Comparison of ENCODE assay signal across 4 cellular contexts in genomic region chr9:101648493-101648892, GRCh38.
A peak's percentile ranks its signal among the peaks of the same experiment; 100 is the strongest.
TF ChIP-seq lines count a peak whose summit lies in the region.

No MANE protein-coding gene starts in this region.

TF ChIP-seq in HepG2, 621 proteins besides CTCF, POLR2A, EP300 and RAD21:
- TF ChIP-seq MAFF (IDR thresholded peaks at IDR 0.05; ENCODE audit: low read depth, low read length) (peak; percentile 83), ZFP62 (CRISPR knock-in tag; IDR thresholded peaks at IDR 0.05) (no peak), MAFK (conservative IDR thresholded peaks at IDR 0.05 in 1 of 2, IDR thresholded peaks at IDR 0.05 in 1 of 2; ENCODE audit: low read length in 2 of 2) (peak; percentile 76 to 84)

TF ChIP-seq in A549, 52 proteins besides CTCF, POLR2A, EP300 and RAD21:
- no peak for TF ChIP-seq ESRRA (IDR thresholded peaks at IDR 0.05; ENCODE audit: borderline replicate concordance, low read length)
- TF ChIP-seq JUN (IDR thresholded peaks at IDR 0.05), result no peak
- TF ChIP-seq ZFP36 (IDR thresholded peaks at IDR 0.05; ENCODE audit: borderline replicate concordance, partially characterized antibody), result no peak
- no peak for TF ChIP-seq TP53 (CRISPR knock-in tag; IDR thresholded peaks at IDR 0.05)
- peak; percentile 72 for TF ChIP-seq MAFK (IDR thresholded peaks at IDR 0.05; ENCODE audit: partially characterized antibody)
- TF ChIP-seq SMC3 (IDR thresholded peaks at IDR 0.05), result no peak
- TF ChIP-seq, protein P1, sequence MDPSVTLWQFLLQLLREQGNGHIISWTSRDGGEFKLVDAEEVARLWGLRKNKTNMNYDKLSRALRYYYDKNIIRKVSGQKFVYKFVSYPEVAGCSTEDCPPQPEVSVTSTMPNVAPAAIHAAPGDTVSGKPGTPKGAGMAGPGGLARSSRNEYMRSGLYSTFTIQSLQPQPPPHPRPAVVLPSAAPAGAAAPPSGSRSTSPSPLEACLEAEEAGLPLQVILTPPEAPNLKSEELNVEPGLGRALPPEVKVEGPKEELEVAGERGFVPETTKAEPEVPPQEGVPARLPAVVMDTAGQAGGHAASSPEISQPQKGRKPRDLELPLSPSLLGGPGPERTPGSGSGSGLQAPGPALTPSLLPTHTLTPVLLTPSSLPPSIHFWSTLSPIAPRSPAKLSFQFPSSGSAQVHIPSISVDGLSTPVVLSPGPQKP (IDR thresholded peaks at IDR 0.05; ENCODE audit: low read depth, low read length), result no peak
- no peak for TF ChIP-seq FOXS1 (CRISPR knock-in tag; IDR thresholded peaks at IDR 0.05)
TF ChIP-seq in A549: peak in this region for 1.

TF ChIP-seq in IMR-90, 13 proteins besides CTCF, POLR2A, EP300 and RAD21:
- TF ChIP-seq BHLHE40 (IDR thresholded peaks at IDR 0.05; ENCODE audit: low read depth, low read length) (no peak), SMC3 (IDR thresholded peaks at IDR 0.05; ENCODE audit: low read depth, low read length) (no peak), MAFK (IDR thresholded peaks at IDR 0.05; ENCODE audit: low read depth, low read length) (peak; percentile 71)

TF ChIP-seq in K562, 482 proteins besides CTCF, POLR2A, EP300 and RAD21:
- no peak for TF ChIP-seq CBX8 (IDR thresholded peaks at IDR 0.05; ENCODE audit: borderline replicate concordance, extremely low read depth, low read depth, low read length, poor library complexity, severe bottlenecking)
- TF ChIP-seq, protein P2, sequence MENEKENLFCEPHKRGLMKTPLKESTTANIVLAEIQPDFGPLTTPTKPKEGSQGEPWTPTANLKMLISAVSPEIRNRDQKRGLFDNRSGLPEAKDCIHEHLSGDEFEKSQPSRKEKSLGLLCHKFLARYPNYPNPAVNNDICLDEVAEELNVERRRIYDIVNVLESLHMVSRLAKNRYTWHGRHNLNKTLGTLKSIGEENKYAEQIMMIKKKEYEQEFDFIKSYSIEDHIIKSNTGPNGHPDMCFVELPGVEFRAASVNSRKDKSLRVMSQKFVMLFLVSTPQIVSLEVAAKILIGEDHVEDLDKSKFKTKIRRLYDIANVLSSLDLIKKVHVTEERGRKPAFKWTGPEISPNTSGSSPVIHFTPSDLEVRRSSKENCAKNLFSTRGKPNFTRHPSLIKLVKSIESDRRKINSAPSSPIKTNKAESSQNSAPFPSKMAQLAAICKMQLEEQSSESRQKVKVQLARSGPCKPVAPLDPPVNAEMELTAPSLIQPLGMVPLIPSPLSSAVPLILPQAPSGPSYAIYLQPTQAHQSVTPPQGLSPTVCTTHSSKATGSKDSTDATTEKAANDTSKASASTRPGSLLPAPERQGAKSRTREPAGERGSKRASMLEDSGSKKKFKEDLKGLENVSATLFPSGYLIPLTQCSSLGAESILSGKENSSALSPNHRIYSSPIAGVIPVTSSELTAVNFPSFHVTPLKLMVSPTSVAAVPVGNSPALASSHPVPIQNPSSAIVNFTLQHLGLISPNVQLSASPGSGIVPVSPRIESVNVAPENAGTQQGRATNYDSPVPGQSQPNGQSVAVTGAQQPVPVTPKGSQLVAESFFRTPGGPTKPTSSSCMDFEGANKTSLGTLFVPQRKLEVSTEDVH (IDR thresholded peaks at IDR 0.05; ENCODE audit: low read depth, partially characterized antibody), result no peak
- TF ChIP-seq STAG1 (CRISPR knock-in tag; IDR thresholded peaks at IDR 0.05; ENCODE audit: borderline replicate concordance), result no peak
- TF ChIP-seq ZNF780A (CRISPR knock-in tag; IDR thresholded peaks at IDR 0.05), result no peak
- no peak for TF ChIP-seq EP400 (IDR thresholded peaks at IDR 0.05)
- TF ChIP-seq GABPA (tag; conservative IDR thresholded peaks at IDR 0.05; ENCODE audit: low read depth), result no peak
- TF ChIP-seq U2AF2 (optimal IDR thresholded peaks at IDR 0.05; ENCODE audit: low read depth, low read length), result no peak
- TF ChIP-seq SETDB1 (IDR thresholded peaks at IDR 0.05; ENCODE audit: low read length), result no peak
- TF ChIP-seq C11orf30 (IDR thresholded peaks at IDR 0.05; ENCODE audit: low read depth), result peak; percentile 32; the same call in 1 of the 2 replicates
- no peak for TF ChIP-seq HSF4 (CRISPR knock-in tag; IDR thresholded peaks at IDR 0.05; ENCODE audit: borderline replicate concordance)
- TF ChIP-seq, protein P3, sequence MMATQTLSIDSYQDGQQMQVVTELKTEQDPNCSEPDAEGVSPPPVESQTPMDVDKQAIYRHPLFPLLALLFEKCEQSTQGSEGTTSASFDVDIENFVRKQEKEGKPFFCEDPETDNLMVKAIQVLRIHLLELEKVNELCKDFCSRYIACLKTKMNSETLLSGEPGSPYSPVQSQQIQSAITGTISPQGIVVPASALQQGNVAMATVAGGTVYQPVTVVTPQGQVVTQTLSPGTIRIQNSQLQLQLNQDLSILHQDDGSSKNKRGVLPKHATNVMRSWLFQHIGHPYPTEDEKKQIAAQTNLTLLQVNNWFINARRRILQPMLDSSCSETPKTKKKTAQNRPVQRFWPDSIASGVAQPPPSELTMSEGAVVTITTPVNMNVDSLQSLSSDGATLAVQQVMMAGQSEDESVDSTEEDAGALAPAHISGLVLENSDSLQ (IDR thresholded peaks at IDR 0.05), result no peak
- no peak for TF ChIP-seq TSC22D4 (tag; IDR thresholded peaks at IDR 0.05)
- TF ChIP-seq, protein P1 (CRISPR knock-in tag; IDR thresholded peaks at IDR 0.05), result no peak
- peak; percentile 66 for TF ChIP-seq ZNF316 (IDR thresholded peaks at IDR 0.05)
- no peak for TF ChIP-seq ZNF589 (CRISPR knock-in tag; IDR thresholded peaks at IDR 0.05; ENCODE audit: low read depth)
